8 cellular contexts compared by ENCODE assay signal in the genomic region with DNA sequence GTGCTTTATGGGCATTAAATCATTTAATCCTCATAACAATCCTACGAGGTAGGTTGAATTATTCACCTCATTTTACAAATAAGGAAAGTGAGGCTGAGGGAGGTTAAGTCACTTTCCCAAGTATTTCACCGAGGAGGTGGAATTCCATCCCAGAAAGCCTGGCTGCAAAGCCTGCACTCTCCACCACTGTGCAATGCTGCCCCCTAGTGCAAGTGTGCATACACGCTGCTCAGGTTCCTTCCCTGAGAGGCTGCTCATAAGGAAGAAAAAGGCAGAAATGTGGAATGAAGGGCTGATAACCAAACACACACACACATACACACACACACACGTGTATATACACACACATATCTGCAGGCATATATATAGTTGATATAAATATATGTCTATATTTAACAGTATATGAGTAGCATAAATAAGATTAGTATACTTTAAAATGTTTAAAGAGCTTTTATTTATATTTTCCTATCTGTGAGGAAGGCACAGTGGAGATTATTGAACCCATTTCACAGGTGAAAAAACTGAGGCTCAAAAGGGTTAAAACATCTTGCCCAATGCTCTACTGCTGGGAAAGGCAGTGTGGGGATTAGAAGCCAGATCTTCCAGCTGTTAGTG.
DNase-seq lines count a peak whose midpoint lies in the region; ATAC-seq and TF ChIP-seq lines count a peak whose summit lies in the region.

No MANE protein-coding gene starts in this region.

- in situ Hi-C loops in brain microvascular endothelial cell (cut with HindIII; ENCODE audit: low pct_ligation_motif_present, low sequenced_read_pairs), result no loop called here

- TF ChIP-seq POLR2A in suprapubic skin (IDR thresholded peaks at IDR 0.05), result no peak

- H3K9me3 ChIP-seq in suprapubic skin, result no peaks in the 10 kb centered on the region

- 3% methylated on average over 4 of the region's 4 CpGs for WGBS in suprapubic skin

- TF ChIP-seq EP300 in suprapubic skin (IDR thresholded peaks at IDR 0.05), result no peak

- peak; percentile 74 for DNase-seq in D341Med (ENCODE audit: low spot score)
- peak; percentile 85 for DNase-seq in NCI-H748 (lab: John Stamatoyannopoulos, UW; ENCODE audit: unreplicated experiment)
- DNase-seq in brain microvascular endothelial cell, result peak; percentile 65
- DNase-seq in islet precursor cell, result peak; percentile 91
- DNase-seq in suprapubic skin (ENCODE audit: low spot score in 2 of 2), result no peak
- DNase-seq in central memory CD4-positive, alpha-beta T cell, result no peak

- H3K4me3 ChIP-seq in brain microvascular endothelial cell (ENCODE audit: low read depth, low read length), result no peak overlapping the region
- no peak overlapping the region for H3K4me3 ChIP-seq in suprapubic skin

- H3K27me3 ChIP-seq in brain microvascular endothelial cell (replicated peaks) (no peaks in the 10 kb centered on the region), suprapubic skin (no peaks in the 10 kb centered on the region)

- TF ChIP-seq CTCF in brain microvascular endothelial cell (IDR thresholded peaks at IDR 0.05; ENCODE audit: low read depth, low read length, missing control alignments), result peak; percentile 96
- TF ChIP-seq CTCF in suprapubic skin (IDR thresholded peaks at IDR 0.05), result peak; percentile 26 to 60

- H3K27ac ChIP-seq in brain microvascular endothelial cell (no peak overlapping the region), suprapubic skin (no peak overlapping the region)

- ATAC-seq in GM18520 (IDR thresholded peaks at IDR 0.05; ENCODE audit: unreplicated experiment) (peak; percentile 57), HG03354 (IDR thresholded peaks at IDR 0.05; ENCODE audit: poor library complexity, severe bottlenecking, unreplicated experiment) (peak; percentile 81)

- no peaks in the 10 kb centered on the region for H3K36me3 ChIP-seq in brain microvascular endothelial cell (replicated peaks)
- H3K36me3 ChIP-seq in suprapubic skin, result no peaks in the 10 kb centered on the region

- no peaks in the 10 kb centered on the region for H3K4me1 ChIP-seq in suprapubic skin

Comparison
In these comparisons a context has a peak if more than half of its experiments do, and no peak if none do; other contexts are left out.
1. DNase-seq: peak in D341Med (single experiment), NCI-H748 (single experiment), brain microvascular endothelial cell (single experiment) and islet precursor cell (single experiment); none in suprapubic skin (0 of 2) and central memory CD4-positive, alpha-beta T cell (single experiment).